Comparison of ENCODE assay signal across 24 cellular contexts in the genomic region with DNA sequence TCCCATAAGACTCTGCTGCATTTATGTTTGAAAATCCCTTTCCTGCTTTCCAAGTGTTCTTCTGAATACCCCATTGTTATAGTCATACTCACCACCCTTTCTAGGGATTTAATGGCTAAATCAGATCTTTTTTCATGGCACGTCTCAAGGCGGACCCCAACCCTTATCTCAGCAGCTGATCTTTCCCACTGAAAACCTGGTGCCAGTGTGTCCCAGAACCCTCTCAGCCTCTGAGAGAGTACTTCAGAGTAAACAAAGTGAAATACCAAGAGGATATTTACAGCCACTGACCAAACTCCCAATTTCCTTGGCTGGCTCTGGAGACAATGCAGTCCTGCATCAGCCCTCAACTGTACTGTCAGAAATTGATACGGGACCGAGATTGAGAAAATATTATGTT.
"Had no signal": no experiment of that assay in that cellular context is flagged by ENCODE, and none has a peak within 500 bp of the region (broad histone marks: within the 10 kb centered on the region; RNA-seq: fewer than 3 reads in every experiment).

No MANE protein-coding gene starts in this region.

- H3K9me3 Mint-ChIP-seq: activated CD4-positive, alpha-beta T cell treated with anti-CD3 and anti-CD28 coated beads, Interleukin-2, amount 10 ng/mL, durations not matched to agents 24 days and 14 days; activated naive CD4-positive, alpha-beta T cell treated with anti-CD3 and anti-CD28 coated beads, Interleukin-2, amount 10 ng/mL, durations not matched to agents 7 days and 5 days; activated naive CD8-positive, alpha-beta T cell treated with anti-CD3 and anti-CD28 coated beads, Interleukin-2, amount 50 U/mL, for 24 hours; activated T-cell treated with anti-CD3 and anti-CD28 coated beads, Interleukin-2, amount 50 U/mL, for 24 hours; brain had no signal

- H3K27ac Mint-ChIP-seq: activated CD4-positive, alpha-beta T cell treated with anti-CD3 and anti-CD28 coated beads, Interleukin-2, amount 10 ng/mL, durations not matched to agents 24 days and 14 days; activated CD8-positive, alpha-beta T cell treated with anti-CD3 and anti-CD28 coated beads, Interleukin-2, amount 10 ng/mL, durations not matched to agents 7 days and 5 days; activated naive CD4-positive, alpha-beta T cell treated with anti-CD3 and anti-CD28 coated beads, Interleukin-2, amount 10 ng/mL, durations not matched to agents 7 days and 5 days; activated naive CD8-positive, alpha-beta T cell; activated naive CD8-positive, alpha-beta T cell treated with anti-CD3 and anti-CD28 coated beads, Interleukin-2, amount 50 U/mL, for 24 hours; activated T-cell treated with anti-CD3 and anti-CD28 coated beads, Interleukin-2, amount 50 U/mL, for 24 hours; brain had no signal

- H3K4me3 ChIP-seq: SJCRH30, SK-N-MC had no signal

- H3K27me3 ChIP-seq: SJCRH30 had no signal

- H3K4me3 Mint-ChIP-seq: activated CD4-positive, alpha-beta T cell treated with anti-CD3 and anti-CD28 coated beads, Interleukin-2, amount 10 ng/mL, durations not matched to agents 24 days and 14 days; activated CD8-positive, alpha-beta T cell treated with anti-CD3 and anti-CD28 coated beads, Interleukin-2, amount 10 ng/mL, durations not matched to agents 7 days and 5 days; activated naive CD4-positive, alpha-beta T cell treated with anti-CD3 and anti-CD28 coated beads, Interleukin-2, amount 10 ng/mL, durations not matched to agents 7 days and 5 days; activated naive CD8-positive, alpha-beta T cell; activated naive CD8-positive, alpha-beta T cell treated with anti-CD3 and anti-CD28 coated beads, Interleukin-2, amount 50 U/mL, for 24 hours; activated T-cell treated with anti-CD3 and anti-CD28 coated beads, Interleukin-2, amount 50 U/mL, for 24 hours; brain had no signal

- DNase-seq: activated CD4-positive, alpha-beta T cell treated with anti-CD3 and anti-CD28 coated beads, Interleukin-2, amount 10 ng/mL, durations not matched to agents 24 days and 14 days; activated CD4-positive, alpha-beta T cell treated with anti-CD3 and anti-CD28 coated beads, Interleukin-2, amount 50 U/mL, for 4 hours; activated CD8-positive, alpha-beta T cell treated with anti-CD3 and anti-CD28 coated beads, Interleukin-2, amount 10 ng/mL, durations not matched to agents 7 days and 5 days; activated naive CD4-positive, alpha-beta T cell treated with anti-CD3 and anti-CD28 coated beads, Interleukin-2, amount 10 ng/mL, durations not matched to agents 7 days and 5 days; activated naive CD8-positive, alpha-beta T cell treated with anti-CD3 and anti-CD28 coated beads, Interleukin-2, amount 50 U/mL, for 24 hours; activated T-cell treated with anti-CD3 and anti-CD28 coated beads, Interleukin-2, amount 50 U/mL, for 24 hours; anterior cingulate cortex; caudate nucleus; NCI-H1092 treated with DMSO at 0.1 percent for 48 hours; NCI-H1417; NCI-H146; NCI-H187; NCI-H2081; NCI-H345; NCI-H524 treated with DMSO at 0.1 percent for 48 hours; SHP77; T1000 had no signal

- H3K36me3 Mint-ChIP-seq: activated naive CD4-positive, alpha-beta T cell treated with anti-CD3 and anti-CD28 coated beads, Interleukin-2, amount 10 ng/mL, durations not matched to agents 7 days and 5 days; activated naive CD8-positive, alpha-beta T cell; brain had no signal

- H3K4me1 Mint-ChIP-seq: brain had no signal

- H3K9ac ChIP-seq: KMS-11 had no signal

- H3K4me2 ChIP-seq: KMS-11 had no signal

- ATAC-seq: activated CD8-positive, alpha-beta T cell treated with anti-CD3 and anti-CD28 coated beads, Interleukin-2, amount 10 ng/mL, durations not matched to agents 7 days and 5 days; activated naive CD8-positive, alpha-beta T cell treated with anti-CD3 and anti-CD28 coated beads, Interleukin-2, amount 50 U/mL, for 24 hours; Panc1 had no signal

- H3K27ac ChIP-seq: KMS-11, SJCRH30, SK-N-MC had no signal

- FAIRE-seq: bronchial epithelial cell had no signal

- H3K9me3 ChIP-seq: SJCRH30 had no signal

- H3K36me3 ChIP-seq: SJCRH30 had no signal
